Comparison of ENCODE assay signal across 12 cellular contexts in the genomic region with DNA sequence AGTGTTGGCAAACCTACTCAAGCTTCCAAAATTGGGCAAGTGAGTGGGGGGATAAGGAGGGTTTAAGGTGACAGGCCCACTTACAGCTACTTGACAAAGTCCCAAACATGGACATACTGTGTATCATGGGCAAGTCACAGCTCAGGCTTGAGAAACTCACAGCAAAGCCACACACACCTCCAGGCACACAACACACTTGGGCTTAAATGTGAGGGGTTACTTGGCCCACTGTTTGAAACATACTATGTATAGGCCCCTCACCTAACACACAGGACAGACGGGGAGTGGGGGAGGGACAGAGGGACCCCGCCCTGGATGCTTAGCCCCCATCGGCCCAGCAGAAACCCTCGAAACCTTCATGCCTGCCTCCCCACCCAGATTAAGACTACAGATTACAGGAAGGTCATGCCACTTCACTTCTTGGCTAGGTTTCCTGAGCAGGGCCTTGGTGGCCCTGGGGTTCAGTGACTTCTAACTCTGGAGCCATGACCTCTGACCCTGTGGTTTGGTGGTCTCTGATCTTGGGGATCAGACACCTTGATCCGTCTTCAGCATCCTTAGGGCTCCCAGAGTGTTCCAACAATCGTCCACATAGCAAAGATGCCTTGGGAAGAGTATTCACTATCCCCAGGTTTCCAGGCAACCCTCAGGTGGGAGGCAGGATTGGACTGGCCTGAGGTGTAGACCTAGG. TPM values are rescaled to one million over a fixed set of nuclear protein-coding genes. Genes with fewer than 3 reads are reported as not detected.
DNase-seq lines count a peak whose midpoint lies in the region; ATAC-seq, FAIRE-seq and TF ChIP-seq lines count a peak whose summit lies in the region.
"Had no signal": no experiment of that assay in that cellular context is flagged by ENCODE, and none has a peak within 500 bp of the region (broad histone marks: within the 10 kb centered on the region; RNA-seq: fewer than 3 reads in every experiment).

No MANE protein-coding gene starts in this region.

- FAIRE-seq in GM12891 (lab: Jason Lieb, UNC) (no peak), HTR-8/SVneo (lab: Jason Lieb, UNC) (peak; percentile 67)

- H3K36me3 Mint-ChIP-seq in central memory CD8-positive, alpha-beta T cell (ENCODE audit: insufficient read depth) = peaks cover 35% of the 10 kb centered on the region
- H3K36me3 Mint-ChIP-seq in osteocyte (ENCODE audit: unreplicated experiment) = peaks cover 13% of the 10 kb centered on the region

- DNase-seq in GM12891 (ENCODE audit: insufficient read length, low spot score) (no peak), HTR-8/SVneo (ENCODE audit: insufficient read length, low spot score) (no peak), osteocyte (ENCODE audit: extremely low spot score, unreplicated experiment) (no peak)
- DNase-seq in central memory CD8-positive, alpha-beta T cell (ENCODE audit: low spot score in 2 of 2) = no peak
- DNase-seq in activated effector memory CD4-positive, alpha-beta T cell treated with Interleukin-2 at 50 U/mL for 16 hours = no peak
- DNase-seq in effector memory CD4-positive, alpha-beta T cell = no peak
- DNase-seq: NCI-H1694 treated with DMSO at 0.1 percent for 48 hours, NCI-H748 treated with DMSO at 0.1 percent for 48 hours, SJCRH30 had no signal

- H3K27me3 ChIP-seq in effector memory CD4-positive, alpha-beta T cell (replicated peaks; ENCODE audit: control insufficient read depth, insufficient read depth, low read length, poor library complexity, severe bottlenecking) = no peaks in the 10 kb centered on the region
- H3K27me3 ChIP-seq: SJCRH30 had no signal

- H3K27ac Mint-ChIP-seq in central memory CD8-positive, alpha-beta T cell (ENCODE audit: low read depth) = peak overlapping the region; percentile 84
- H3K27ac Mint-ChIP-seq in osteocyte (ENCODE audit: unreplicated experiment) = peak overlapping the region; percentile 67
- H3K27ac Mint-ChIP-seq: WTC11 had no signal

- H3K27me3 Mint-ChIP-seq in central memory CD8-positive, alpha-beta T cell = peaks cover 16% of the 10 kb centered on the region
- no peaks in the 10 kb centered on the region for H3K27me3 Mint-ChIP-seq in osteocyte (ENCODE audit: unreplicated experiment)

- no peak for ATAC-seq in central memory CD8-positive, alpha-beta T cell (replicated peaks; ENCODE audit: extremely low read depth, poor library complexity, severe bottlenecking)
- ATAC-seq in GM21717 (IDR thresholded peaks at IDR 0.05; ENCODE audit: unreplicated experiment) = no peak

- H3K36me3 ChIP-seq in effector memory CD4-positive, alpha-beta T cell (ENCODE audit: control insufficient read depth, insufficient read depth, low read length) = peaks cover 27% of the 10 kb centered on the region

- H3K4me1 Mint-ChIP-seq in central memory CD8-positive, alpha-beta T cell = peaks cover 50% of the 10 kb centered on the region
- peaks cover 61% of the 10 kb centered on the region for H3K4me1 Mint-ChIP-seq in osteocyte (ENCODE audit: unreplicated experiment)

- H3K9me3 Mint-ChIP-seq in central memory CD8-positive, alpha-beta T cell = no peaks in the 10 kb centered on the region
- no peaks in the 10 kb centered on the region for H3K9me3 Mint-ChIP-seq in osteocyte (ENCODE audit: unreplicated experiment)
- H3K9me3 Mint-ChIP-seq: mesothelial cell of epicardium, WTC11 had no signal

- no peak overlapping the region for H3K4me3 ChIP-seq in effector memory CD4-positive, alpha-beta T cell (ENCODE audit: insufficient read depth, low read depth, low read length, poor library complexity, severe bottlenecking)
- H3K4me3 ChIP-seq: SJCRH30 had no signal

- no peak for TF ChIP-seq CTCF in osteocyte (IDR thresholded peaks at IDR 0.05)

- no peak overlapping the region for H3K27ac ChIP-seq in effector memory CD4-positive, alpha-beta T cell (ENCODE audit: insufficient read depth, low read length, poor library complexity, severe bottlenecking)
- H3K27ac ChIP-seq: SJCRH30 had no signal

- TF ChIP-seq POLR2A in GM12891 (IDR thresholded peaks at IDR 0.05; ENCODE audit: low read depth, low read length) = no peak; the same call in 1 of the 2 replicates

- no peak overlapping the region for H3K4me3 Mint-ChIP-seq in central memory CD8-positive, alpha-beta T cell
- H3K4me3 Mint-ChIP-seq in osteocyte (ENCODE audit: unreplicated experiment) = no peak overlapping the region
- H3K4me3 Mint-ChIP-seq: WTC11 had no signal

- H3K9me3 ChIP-seq in effector memory CD4-positive, alpha-beta T cell (ENCODE audit: control insufficient read depth, low read length) = no peaks in the 10 kb centered on the region
- H3K9me3 ChIP-seq: SJCRH30 had no signal

- peaks cover 21% of the 10 kb centered on the region for H3K4me1 ChIP-seq in effector memory CD4-positive, alpha-beta T cell (ENCODE audit: control insufficient read depth, insufficient read depth, low read length, poor library complexity, severe bottlenecking)

TF ChIP-seq in GM12891, 5 proteins besides CTCF, POLR2A, EP300 and RAD21:
- peak; percentile 33; the same call in 1 of the 2 replicates for TF ChIP-seq POLR2AphosphoS5 (IDR thresholded peaks at IDR 0.05; ENCODE audit: low read depth, low read length)
- TF ChIP-seq POU2F2 (IDR thresholded peaks at IDR 0.05; ENCODE audit: low read depth, low read length) = no peak
- no peak for TF ChIP-seq PAX5 (IDR thresholded peaks at IDR 0.05; ENCODE audit: insufficient read depth, low read length, severe bottlenecking)
- no peak for TF ChIP-seq SPI1 (IDR thresholded peaks at IDR 0.05; ENCODE audit: low read depth, low read length)
- TF ChIP-seq TAF1 (IDR thresholded peaks at IDR 0.05; ENCODE audit: low read depth, low read length) = no peak

RNA-seq across cellular contexts. Expression of a gene that starts 2.3 kb away (rescaled TPM):
- 0.72 TPM for polyA plus RNA-seq in GM12891 (2012; ENCODE audit: low read depth, missing spikeins)
- 36.1 and 36.8 TPM in 2 replicates for total RNA-seq in osteocyte

RNA-seq across cellular contexts. Expression of a gene that starts 18.2 kb away (rescaled TPM):
- 52.5 TPM for polyA plus RNA-seq in GM12891 (2012; ENCODE audit: low read depth, missing spikeins)
- 175 and 176 TPM in 2 replicates for total RNA-seq in osteocyte

RNA-seq across cellular contexts. Expression of a gene that starts 33.6 kb away (rescaled TPM):
- 1.3 TPM for polyA plus RNA-seq in GM12891 (2012; ENCODE audit: low read depth, missing spikeins)
- 12.0 and 13.0 TPM in 2 replicates for total RNA-seq in osteocyte
- total RNA-seq: mesothelial cell of epicardium had no signal

RNA-seq across cellular contexts. Expression of a gene that starts 37.1 kb away (rescaled TPM):
- 8.8 TPM for polyA plus RNA-seq in GM12891 (2012; ENCODE audit: low read depth, missing spikeins)
- total RNA-seq in osteocyte = 66.2 and 67.0 TPM in 2 replicates
